1 cellular context compared by ENCODE assay signal in genomic region chr12:5773550-5773949, GRCh38.
TF ChIP-seq lines count a peak whose summit lies in the region.

No MANE protein-coding gene starts in this region.

TF ChIP-seq in GM23338, 12 proteins besides CTCF, POLR2A, EP300 and RAD21 (continued from another document):
- no peak for TF ChIP-seq ZNF462 (CRISPR knock-in tag; IDR thresholded peaks at IDR 0.05)
- TF ChIP-seq POLR2AphosphoS5 (IDR thresholded peaks at IDR 0.05; ENCODE audit: low read depth), result no peak
- TF ChIP-seq STAT1 (IDR thresholded peaks at IDR 0.05; ENCODE audit: unreplicated experiment), result no peak
- no peak for TF ChIP-seq ZNF331 (CRISPR knock-in tag; IDR thresholded peaks at IDR 0.05; ENCODE audit: low read depth)
- no peak for TF ChIP-seq JUNB (IDR thresholded peaks at IDR 0.05; ENCODE audit: unreplicated experiment)
- no peak for TF ChIP-seq REST (IDR thresholded peaks at IDR 0.05; ENCODE audit: unreplicated experiment)
- no peak for TF ChIP-seq CREB1 (CRISPR knock-in tag; IDR thresholded peaks at IDR 0.05; ENCODE audit: low read depth)
- no peak for TF ChIP-seq ETS1 (IDR thresholded peaks at IDR 0.05)
- TF ChIP-seq EZH2phosphoT487 (IDR thresholded peaks at IDR 0.05; ENCODE audit: unreplicated experiment), result no peak
